22 cellular contexts compared by ENCODE assay signal in the genomic region with DNA sequence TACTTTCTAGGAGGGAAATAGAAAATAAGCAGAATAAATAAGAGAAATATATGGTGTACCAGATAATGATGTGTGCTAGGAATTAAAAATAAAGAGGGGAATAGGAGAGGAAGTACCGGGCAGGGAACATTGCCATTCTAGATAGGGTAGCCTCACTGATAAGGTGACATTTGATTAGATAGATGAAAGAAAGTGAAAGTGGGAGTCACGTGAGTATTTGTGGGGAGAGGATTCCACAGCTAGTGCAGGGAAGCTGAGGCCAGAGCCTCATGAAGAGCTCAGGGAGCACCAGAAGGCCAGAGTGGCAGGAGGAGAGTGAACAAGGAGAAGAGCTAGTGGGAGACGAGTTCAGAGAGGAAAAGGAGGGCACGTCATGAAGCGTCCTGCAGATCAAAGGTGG.
"Had no signal": no experiment of that assay in that cellular context is flagged by ENCODE, and none has a peak within 500 bp of the region (broad histone marks: within the 10 kb centered on the region; RNA-seq: fewer than 3 reads in every experiment).

No MANE protein-coding gene starts in this region.

- H3K27ac Mint-ChIP-seq: activated CD4-positive, alpha-beta memory T cell treated with anti-CD3 and anti-CD28 coated beads, Interleukin-2, amount 10 ng/mL, durations not matched to agents 7 days and 5 days; activated CD8-positive, alpha-beta memory T cell treated with anti-CD3 and anti-CD28 coated beads, Interleukin-2, amount 10 ng/mL, durations not matched to agents 7 days and 5 days; immature natural killer cell; type B pancreatic cell had no signal

- DNase-seq: activated CD4-positive, alpha-beta memory T cell treated with anti-CD3 and anti-CD28 coated beads, Interleukin-2, amount 10 ng/mL, durations not matched to agents 7 days and 5 days; activated CD4-positive, alpha-beta T cell treated with anti-CD3 and anti-CD28 coated beads for 48 hours; activated CD4-positive, CD25-positive, alpha-beta regulatory T cell; activated CD8-positive, alpha-beta memory T cell treated with anti-CD3 and anti-CD28 coated beads, Interleukin-2, amount 10 ng/mL, durations not matched to agents 7 days and 5 days; activated naive CD4-positive, alpha-beta T cell; brain microvascular endothelial cell; central memory CD4-positive, alpha-beta T cell; erythroblast; gastrocnemius medialis; heart right ventricle; immature natural killer cell; left ventricle myocardium inferior; mammary epithelial cell; mucosa of descending colon; nucleus accumbens; posterior cingulate gyrus; stimulated activated CD4-positive, alpha-beta T cell treated with anti-CD3 and anti-CD28 coated beads, Interleukin-2, amount 100 ng/mL, for 24 hours; stimulated activated naive CD8-positive, alpha-beta T cell treated with anti-CD3 and anti-CD28 coated beads, Interleukin-15, Interleukin-2, amounts not matched to agents 100 U/mL and 50 U/mL, for 24 hours; T-helper 1 cell had no signal

- H3K27ac ChIP-seq: brain microvascular endothelial cell, coronary artery, gastrocnemius medialis, heart right ventricle, left ventricle myocardium inferior had no signal

- H3K36me3 Mint-ChIP-seq: activated CD8-positive, alpha-beta memory T cell treated with anti-CD3 and anti-CD28 coated beads, Interleukin-2, amount 10 ng/mL, durations not matched to agents 7 days and 5 days; type B pancreatic cell had no signal

- H3K27me3 ChIP-seq: brain microvascular endothelial cell, gastrocnemius medialis had no signal

- ATAC-seq: activated CD8-positive, alpha-beta memory T cell treated with anti-CD3 and anti-CD28 coated beads, Interleukin-2, amount 10 ng/mL, durations not matched to agents 7 days and 5 days; gastrocnemius medialis; heart right ventricle; mucosa of descending colon; stimulated activated naive CD8-positive, alpha-beta T cell treated with anti-CD3 and anti-CD28 coated beads, Interleukin-15, Interleukin-2, amounts not matched to agents 100 U/mL and 50 U/mL, for 24 hours had no signal

- H3K9me3 ChIP-seq: gastrocnemius medialis, mucosa of descending colon had no signal

- H3K4me3 Mint-ChIP-seq: activated CD4-positive, alpha-beta memory T cell treated with anti-CD3 and anti-CD28 coated beads, Interleukin-2, amount 10 ng/mL, durations not matched to agents 7 days and 5 days; activated CD8-positive, alpha-beta memory T cell treated with anti-CD3 and anti-CD28 coated beads, Interleukin-2, amount 10 ng/mL, durations not matched to agents 7 days and 5 days; immature natural killer cell; nephron; type B pancreatic cell had no signal

- H3K4me3 ChIP-seq: coronary artery, gastrocnemius medialis, heart right ventricle, left ventricle myocardium inferior, mucosa of descending colon had no signal

- H3K36me3 ChIP-seq: brain microvascular endothelial cell, gastrocnemius medialis, heart right ventricle, left ventricle myocardium inferior had no signal
